In the genomic region with DNA sequence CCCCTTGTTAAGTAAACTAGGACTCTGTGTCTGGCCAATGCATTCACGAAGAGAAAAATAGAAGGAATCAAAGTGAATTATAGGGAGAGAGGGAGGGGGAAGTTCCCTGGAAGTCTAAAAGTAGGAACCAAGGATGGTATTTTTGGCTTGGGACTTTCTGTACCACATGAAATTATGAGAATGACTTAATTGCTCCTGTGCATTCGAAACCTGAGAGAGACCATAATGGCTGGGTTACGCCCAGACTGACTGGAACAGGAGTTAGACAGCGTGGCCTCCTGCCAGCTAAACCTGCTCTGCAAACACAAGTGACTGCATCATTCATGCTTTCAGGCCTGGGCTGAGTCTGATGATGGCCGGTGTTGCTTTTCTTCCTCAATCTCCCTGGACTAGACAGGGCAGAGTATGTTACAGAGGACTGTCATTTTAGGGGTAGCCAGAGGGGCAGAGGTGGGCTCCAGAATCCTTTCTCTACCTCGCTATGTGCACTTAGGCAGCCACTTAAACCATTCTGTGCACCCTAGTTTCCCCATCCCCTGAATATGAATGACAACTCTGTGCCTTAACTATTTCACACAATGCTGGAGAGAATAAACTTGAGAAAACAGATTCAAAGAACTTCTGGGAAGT, we compare ENCODE assay signal across 8 cellular contexts. TPM values are rescaled to one million over a fixed set of nuclear protein-coding genes. Genes with fewer than 3 reads are reported as not detected.
DNase-seq lines count a peak whose midpoint lies in the region; ATAC-seq lines count a peak whose summit lies in the region.

No MANE protein-coding gene starts in this region.

- ATAC-seq in Right ventricle myocardium inferior (peak; percentile 51), HG03469 (IDR thresholded peaks at IDR 0.05; ENCODE audit: unreplicated experiment) (peak; percentile 52), HG02970 (IDR thresholded peaks at IDR 0.05; ENCODE audit: low FRiP score, unreplicated experiment) (no peak)

- intact Hi-C loops in Right ventricle myocardium inferior (cut with DNase I), result no loop called here
- intact Hi-C loops in cardiac septum (cut with DNase I), result no loop called here

- peak; percentile 75 for DNase-seq in Right ventricle myocardium inferior (ENCODE audit: missing footprints)
- DNase-seq in cardiac septum (ENCODE audit: low spot score), result no peak
- peak; percentile 89 for DNase-seq in RPMI8226
- peak; percentile 79 for DNase-seq in kidney tubule cell (ENCODE audit: low spot score)
- DNase-seq in T-helper 2 cell, result no peak
- DNase-seq in activated CD4-positive, CD25-positive, alpha-beta regulatory T cell (lab: John Stamatoyannopoulos, UW), result no peak

RNA-seq across cellular contexts. Expression of gene MYO1E, which starts 58.9 kb away (rescaled TPM):
- total RNA-seq in Right ventricle myocardium inferior, result 37.6 TPM
- total RNA-seq in cardiac septum, result 41.0 TPM

Comparison
In these comparisons a context has a peak if more than half of its experiments do, and no peak if none do; other contexts are left out.
1. DNase-seq: peak in Right ventricle myocardium inferior (single experiment), RPMI8226 (single experiment) and kidney tubule cell (single experiment); none in cardiac septum (single experiment), T-helper 2 cell (0 of 5) and activated CD4-positive, CD25-positive, alpha-beta regulatory T cell (0 of 4).